ENCODE assay signal across 18 cellular contexts in genomic region chr19:35120898-35121297, GRCh38. TPM values are rescaled to one million over a fixed set of nuclear protein-coding genes. Genes with fewer than 3 reads are reported as not detected.
DNase-seq lines count a peak whose midpoint lies in the region; ATAC-seq and TF ChIP-seq lines count a peak whose summit lies in the region.
"Had no signal": no experiment of that assay in that cellular context is flagged by ENCODE, and none has a peak within 500 bp of the region (broad histone marks: within the 10 kb centered on the region; RNA-seq: fewer than 3 reads in every experiment).

No MANE protein-coding gene starts in this region.

- H3K9me3 ChIP-seq in HCT116 (ENCODE audit: control insufficient read depth in 1 of 2, insufficient read depth in 1 of 2, low read depth in 1 of 2, low read length in 2 of 2) (no peaks in the 10 kb centered on the region), mammary epithelial cell (replicated peaks; ENCODE audit: insufficient read depth, low read length) (no peaks in the 10 kb centered on the region), mesenchymal stem cell (ENCODE audit: control insufficient read depth, low read length) (no peaks in the 10 kb centered on the region)
- H3K9me3 ChIP-seq in naive thymus-derived CD4-positive, alpha-beta T cell (ENCODE audit: control insufficient read depth in 2 of 3, low read length in 3 of 3), result no peaks in the 10 kb centered on the region
- H3K9me3 ChIP-seq: BE2C, neutrophil, spleen, thoracic aorta had no signal

- peaks cover 0 to 6% (median 0%) of the 10 kb centered on the region in 5 donors for H3K27me3 Mint-ChIP-seq in naive thymus-derived CD4-positive, alpha-beta T cell
- H3K27me3 Mint-ChIP-seq: central memory CD8-positive, alpha-beta T cell had no signal

- no peak overlapping the region for H2AFZ ChIP-seq in HCT116 (ENCODE audit: low read depth, low read length, poor library complexity, severe bottlenecking)
- H2AFZ ChIP-seq in mammary epithelial cell (ENCODE audit: low read depth, low read length), result no peak overlapping the region
- no peak overlapping the region for H2AFZ ChIP-seq in mesenchymal stem cell (ENCODE audit: low read depth, low read length)

- H3K36me3 Mint-ChIP-seq in naive thymus-derived CD4-positive, alpha-beta T cell, result no peaks in the 10 kb centered on the region
- H3K36me3 Mint-ChIP-seq: activated naive CD4-positive, alpha-beta T cell treated with anti-CD3 and anti-CD28 coated beads, Interleukin-2, amount 10 ng/mL, durations not matched to agents 7 days and 5 days had no signal

- H3K27ac ChIP-seq in HCT116 (ENCODE audit: low read depth, low read length), result no peak overlapping the region
- peak overlapping the region; percentile 91 for H3K27ac ChIP-seq in mammary epithelial cell (ENCODE audit: insufficient read depth, low read depth, low read length)
- H3K27ac ChIP-seq in mesenchymal stem cell (ENCODE audit: low read length, poor library complexity, severe bottlenecking), result no peak overlapping the region
- peak overlapping the region; percentile 72 for H3K27ac ChIP-seq in temporal lobe (ENCODE audit: low read depth, low read length)
- H3K27ac ChIP-seq in naive thymus-derived CD4-positive, alpha-beta T cell (ENCODE audit: low read depth, low read length), result no peak overlapping the region
- H3K27ac ChIP-seq: neutrophil, thoracic aorta had no signal

- H3K36me3 ChIP-seq in HCT116 (ENCODE audit: control insufficient read depth in 1 of 2, insufficient read depth in 2 of 2, low read length in 2 of 2), result no peaks in the 10 kb centered on the region
- H3K36me3 ChIP-seq in mammary epithelial cell (ENCODE audit: insufficient read depth, low read length), result peaks cover 7% of the 10 kb centered on the region
- H3K36me3 ChIP-seq in mesenchymal stem cell (ENCODE audit: control insufficient read depth in 1 of 2, insufficient read depth in 2 of 2, low read depth in 1 of 2, low read length in 2 of 2), result no peaks in the 10 kb centered on the region
- H3K36me3 ChIP-seq in naive thymus-derived CD4-positive, alpha-beta T cell (ENCODE audit: control insufficient read depth in 2 of 3, insufficient read depth in 3 of 3, low read length in 3 of 3), result no peaks in the 10 kb centered on the region
- H3K36me3 ChIP-seq: BE2C, neutrophil, spleen, thoracic aorta had no signal

- H3K9me3 Mint-ChIP-seq in naive thymus-derived CD4-positive, alpha-beta T cell, result peaks cover 0 to 3% (median 0%) of the 10 kb centered on the region in 11 donors
- H3K9me3 Mint-ChIP-seq: activated naive CD4-positive, alpha-beta T cell treated with anti-CD3 and anti-CD28 coated beads, Interleukin-2, amount 10 ng/mL, durations not matched to agents 7 days and 5 days; central memory CD8-positive, alpha-beta T cell had no signal

- H4K8ac ChIP-seq in mesenchymal stem cell (ENCODE audit: low read length), result no peak overlapping the region

- no peak overlapping the region for H4K91ac ChIP-seq in mesenchymal stem cell (ENCODE audit: low read length)

- no peak overlapping the region for H3K27ac Mint-ChIP-seq in naive thymus-derived CD4-positive, alpha-beta T cell
- H3K27ac Mint-ChIP-seq: activated naive CD4-positive, alpha-beta T cell treated with anti-CD3 and anti-CD28 coated beads, Interleukin-2, amount 10 ng/mL, durations not matched to agents 7 days and 5 days had no signal

- H3K18ac ChIP-seq in mesenchymal stem cell (ENCODE audit: low read depth in 1 of 2, low read length in 2 of 2), result no peak overlapping the region

- H3K9ac ChIP-seq in HCT116 (ENCODE audit: low read length), result no peak overlapping the region
- H3K9ac ChIP-seq in mammary epithelial cell (ENCODE audit: insufficient read depth, low read length), result peak overlapping the region; percentile 66
- H3K9ac ChIP-seq in mesenchymal stem cell (ENCODE audit: low read length), result peak overlapping the region; percentile 85

- POLR2A ChIA-PET in HCT116 (lab: Charles Lee), result no interaction called here
- POLR2A ChIA-PET in naive thymus-derived CD4-positive, alpha-beta T cell (lab: Charles Lee), result no interaction called here

- H2BK12ac ChIP-seq in mesenchymal stem cell (ENCODE audit: low read length in 2 of 2), result no peak overlapping the region

- ATAC-seq in HCT116 (no peak), HG02588 (IDR thresholded peaks at IDR 0.05; ENCODE audit: unreplicated experiment) (no peak)
- ATAC-seq in naive thymus-derived CD4-positive, alpha-beta T cell, result no peak

- H3K4ac ChIP-seq in mesenchymal stem cell (ENCODE audit: low read depth in 1 of 2, low read length in 2 of 2), result no peak overlapping the region

- H4K20me1 ChIP-seq in HCT116 (ENCODE audit: insufficient read depth) (no peaks in the 10 kb centered on the region), mammary epithelial cell (ENCODE audit: insufficient read depth, low read length) (no peaks in the 10 kb centered on the region)

- no peaks in the 10 kb centered on the region for H3K79me1 ChIP-seq in mesenchymal stem cell (replicated peaks; ENCODE audit: low read length, poor library complexity, severe bottlenecking)

- RAD21 ChIA-PET in HCT116 (lab: Charles Lee; ENCODE audit: low non-redundant PET in 1 of 2, low total read pairs in 2 of 2, uncharacterized antibody in 2 of 2, unreplicated experiment in 2 of 2), result no interaction called here

- peaks cover 12 to 17% (median 14%) of the 10 kb centered on the region in 7 donors for H3K4me1 Mint-ChIP-seq in naive thymus-derived CD4-positive, alpha-beta T cell

- H3K4me2 ChIP-seq in HCT116 (ENCODE audit: low read length) (peak overlapping the region; percentile 6; the same call in 1 of the 2 replicates), mammary epithelial cell (ENCODE audit: insufficient read depth, low read depth, low read length) (peak overlapping the region; percentile 57), mesenchymal stem cell (ENCODE audit: low read length, poor library complexity, severe bottlenecking) (no peak overlapping the region)

- no peaks in the 10 kb centered on the region for H3K9me2 ChIP-seq in HCT116 (ENCODE audit: insufficient read depth)

- no TSS peak for BruUV-seq in HCT116 (replicated peaks; lab: Mats Ljungman, UMichigan)
- no TSS peak for BruUV-seq in mammary epithelial cell (replicated peaks; lab: Mats Ljungman, UMichigan)

- no peak for TF ChIP-seq RAD21 in HCT116 (IDR thresholded peaks at IDR 0.05; ENCODE audit: low read depth)

- TF ChIP-seq CTCF in HCT116 (IDR thresholded peaks at IDR 0.05 in 2 of 3, conservative IDR thresholded peaks at IDR 0.05 in 1 of 3; ENCODE audit: borderline replicate concordance in 1 of 3, insufficient read depth in 1 of 3, low read depth in 2 of 3, low read length in 2 of 3) (no peak), mammary epithelial cell (conservative IDR thresholded peaks at IDR 0.05 in 1 of 2, IDR thresholded peaks at IDR 0.05 in 1 of 2; ENCODE audit: extremely low read depth in 1 of 2, insufficient read depth in 1 of 2, low read depth in 1 of 2, low read length in 2 of 2) (no peak)

- TF ChIP-seq POLR2A in HCT116 (IDR thresholded peaks at IDR 0.05; ENCODE audit: borderline replicate concordance, extremely low read depth, insufficient read depth, insufficient read length), result no peak

- H3K4me1 ChIP-seq in HCT116 (ENCODE audit: control insufficient read depth in 1 of 2, insufficient read depth in 2 of 2, low read length in 2 of 2) (peaks cover 25 to 55% of the 10 kb centered on the region in 2 experiments), mammary epithelial cell (ENCODE audit: insufficient read depth, low read length) (peaks cover 83% of the 10 kb centered on the region), mesenchymal stem cell (ENCODE audit: control insufficient read depth, insufficient read depth, low read depth, low read length) (peaks cover 3% of the 10 kb centered on the region)
- H3K4me1 ChIP-seq in naive thymus-derived CD4-positive, alpha-beta T cell (ENCODE audit: control insufficient read depth in 2 of 2, insufficient read depth in 2 of 2, low read length in 2 of 2), result peaks cover 3 to 11% of the 10 kb centered on the region in 2 donors

- intact Hi-C loops in HCT116 (cut with micrococcal nuclease), result no loop called here
- intact Hi-C loops in mammary epithelial cell (cut with micrococcal nuclease), result no loop called here
- intact Hi-C loops in naive thymus-derived CD4-positive, alpha-beta T cell (cut with micrococcal nuclease), result no loop called here

- H2BK120ac ChIP-seq in mesenchymal stem cell (ENCODE audit: low read depth, low read length), result no peak overlapping the region

- in situ Hi-C loops in mammary epithelial cell (cut with MboI; ENCODE audit: low sequenced_read_pairs in 2 of 2), result no loop called here

- dilution Hi-C loops in mammary epithelial cell (cut with HindIII; ENCODE audit: low sequenced_read_pairs), result no loop called here

- H2BK5ac ChIP-seq in mesenchymal stem cell (ENCODE audit: low read depth, low read length, poor library complexity, severe bottlenecking), result no peak overlapping the region

- H3K79me2 ChIP-seq in HCT116 (ENCODE audit: insufficient read depth, low read length) (no peaks in the 10 kb centered on the region), mammary epithelial cell (ENCODE audit: insufficient read depth, low read length) (peaks cover 53% of the 10 kb centered on the region)

- WGBS in mammary epithelial cell (ENCODE audit: low coverage, missing lambda C conversion rate), result 22% methylated on average over 5 of the region's 7 CpGs
- 76% methylated on average over 7 of the region's 7 CpGs for WGBS in mesenchymal stem cell

- DNase-seq in HCT116 (ENCODE audit: low read depth, low spot score), result no peak
- peak; percentile 69 for DNase-seq in mammary epithelial cell
- no peak for DNase-seq in mesenchymal stem cell
- no peak for DNase-seq in glomerular visceral epithelial cell (ENCODE audit: extremely low spot score)
- DNase-seq in iPS-NIHi11 (ENCODE audit: low spot score), result no peak
- no peak for DNase-seq in naive thymus-derived CD4-positive, alpha-beta T cell
- DNase-seq: activated naive CD4-positive, alpha-beta T cell treated with anti-CD3 and anti-CD28 coated beads, Interleukin-2, amount 10 ng/mL, durations not matched to agents 7 days and 5 days; BE2C; DND-41; spleen had no signal

- no peak overlapping the region for H3K23ac ChIP-seq in mesenchymal stem cell (ENCODE audit: low read length in 2 of 2)

- CTCF ChIA-PET in HCT116 (lab: Charles Lee) (no interaction called here), mammary epithelial cell (lab: Charles Lee; ENCODE audit: low non-redundant PET) (no interaction called here)
- CTCF ChIA-PET in naive thymus-derived CD4-positive, alpha-beta T cell (lab: Charles Lee), result no interaction called here

- no peak overlapping the region for H3K14ac ChIP-seq in mesenchymal stem cell (ENCODE audit: low read length in 2 of 2)

- H3K4me3 Mint-ChIP-seq in naive thymus-derived CD4-positive, alpha-beta T cell, result no peak overlapping the region
- H3K4me3 Mint-ChIP-seq: activated naive CD4-positive, alpha-beta T cell treated with anti-CD3 and anti-CD28 coated beads, Interleukin-2, amount 10 ng/mL, durations not matched to agents 7 days and 5 days; central memory CD8-positive, alpha-beta T cell had no signal

- no peak overlapping the region for H2AK5ac ChIP-seq in mesenchymal stem cell (ENCODE audit: low read length, severe bottlenecking)

- H2BK15ac ChIP-seq in mesenchymal stem cell (ENCODE audit: low read depth, poor library complexity, severe bottlenecking), result no peak overlapping the region

- H3K27me3 ChIP-seq in HCT116 (ENCODE audit: insufficient read depth, low read length), result no peaks in the 10 kb centered on the region
- no peaks in the 10 kb centered on the region for H3K27me3 ChIP-seq in mammary epithelial cell (ENCODE audit: insufficient read depth, low read length)
- H3K27me3 ChIP-seq in mesenchymal stem cell (ENCODE audit: control insufficient read depth in 1 of 2, insufficient read depth in 1 of 2, low read length in 2 of 2), result peaks cover 7 to 8% of the 10 kb centered on the region in 2 experiments
- no peaks in the 10 kb centered on the region for H3K27me3 ChIP-seq in naive thymus-derived CD4-positive, alpha-beta T cell (ENCODE audit: control insufficient read depth in 2 of 2, insufficient read depth in 2 of 2, low read length in 2 of 2)
- H3K27me3 ChIP-seq: BE2C, spleen had no signal

- no peak overlapping the region for H3K4me3 ChIP-seq in HCT116 (replicated peaks in 1 of 2; ENCODE audit: low read depth in 1 of 2, low read length in 2 of 2)
- H3K4me3 ChIP-seq in mammary epithelial cell (replicated peaks in 1 of 3; ENCODE audit: insufficient read depth in 1 of 3, low read depth in 2 of 3, low read length in 3 of 3), result peak overlapping the region in 2 of 3 experiments; percentile 24 to 30
- no peak overlapping the region for H3K4me3 ChIP-seq in mesenchymal stem cell (ENCODE audit: insufficient read depth in 1 of 2, low read depth in 1 of 2, low read length in 2 of 2)
- H3K4me3 ChIP-seq in naive thymus-derived CD4-positive, alpha-beta T cell (ENCODE audit: low read length), result no peak overlapping the region
- H3K4me3 ChIP-seq: spleen, thoracic aorta had no signal

RNA-seq across cellular contexts. Expression of gene FXYD3, which starts 5.3 kb away (rescaled TPM):
- 17.4 TPM for total RNA-seq in HCT116 (2021; ENCODE audit: unreplicated experiment)
- polyA plus RNA-seq in HCT116 (2012), result 28.6 and 32.2 TPM in 2 replicates
- 100 to 1,000 TPM; 344 to 808 TPM for total RNA-seq in mammary epithelial cell
- polyA plus RNA-seq in mammary epithelial cell, result 901 TPM
- polyA minus RNA-seq in mammary epithelial cell, result 137 TPM
- not detected for polyA plus RNA-seq in mesenchymal stem cell (2013, experiment 1 of 2)
- polyA plus RNA-seq in mesenchymal stem cell (2013, experiment 2 of 2), result not detected
- total RNA-seq in temporal lobe, result not detected
- not detected for total RNA-seq in naive thymus-derived CD4-positive, alpha-beta T cell
- not detected for polyA plus RNA-seq in naive thymus-derived CD4-positive, alpha-beta T cell
- total RNA-seq: endothelial cell of umbilical vein, HT1080, lung microvascular endothelial cell, spleen had no signal
- polyA plus RNA-seq: endothelial cell of umbilical vein had no signal

RNA-seq across cellular contexts. Expression of gene LGI4, which starts 14.0 kb away (rescaled TPM):
- total RNA-seq in HCT116 (2021; ENCODE audit: unreplicated experiment) (0.32 TPM), mammary epithelial cell (under 1 TPM; 0.17 to 0.42 TPM), temporal lobe (5.2 TPM)
- polyA plus RNA-seq in HCT116 (2012), result 0.94 and 1.4 TPM in 2 replicates
- 0.16 TPM for polyA plus RNA-seq in mammary epithelial cell
- polyA minus RNA-seq in mammary epithelial cell, result 0.21 TPM
- polyA plus RNA-seq in mesenchymal stem cell (2013, experiment 1 of 2), result 0.15 TPM
- polyA plus RNA-seq in mesenchymal stem cell (2013, experiment 2 of 2), result 0.11 TPM
- 1 to 10 TPM in 1 of 5 experiments, under 1 TPM in 4; 0.19 to 1.6 (median 0.51) TPM for total RNA-seq in naive thymus-derived CD4-positive, alpha-beta T cell
- not detected for polyA plus RNA-seq in naive thymus-derived CD4-positive, alpha-beta T cell
- total RNA-seq: endothelial cell of umbilical vein, HT1080, lung microvascular endothelial cell had no signal
- polyA plus RNA-seq: endothelial cell of umbilical vein had no signal

RNA-seq across cellular contexts. Expression of gene FXYD1, which starts 17.7 kb away (rescaled TPM):
- total RNA-seq in HCT116 (2021; ENCODE audit: unreplicated experiment) (7.8 TPM), mammary epithelial cell (1 to 10 TPM in 1 of 2 donors, not detected in 1; 1.9 TPM), temporal lobe (0.74 TPM)
- 8.7 and 12.0 TPM in 2 replicates for polyA plus RNA-seq in HCT116 (2012)
- polyA plus RNA-seq in mammary epithelial cell, result 0.17 TPM
- polyA minus RNA-seq in mammary epithelial cell, result not detected
- 0.33 TPM for polyA plus RNA-seq in mesenchymal stem cell (2013, experiment 1 of 2)
- 0.33 TPM for polyA plus RNA-seq in mesenchymal stem cell (2013, experiment 2 of 2)
- total RNA-seq in naive thymus-derived CD4-positive, alpha-beta T cell, result 1 to 10 TPM in 1 of 5 experiments, under 1 TPM in 2, not detected in 2; 0.46 to 1.2 (median 0.78) TPM
- polyA plus RNA-seq in naive thymus-derived CD4-positive, alpha-beta T cell, result under 1 TPM in 1 of 2 donors, not detected in 1; 0.91 TPM
- total RNA-seq: endothelial cell of umbilical vein, HT1080, lung microvascular endothelial cell had no signal
- polyA plus RNA-seq: endothelial cell of umbilical vein had no signal

RNA-seq across cellular contexts. Expression of gene FXYD7, which starts 22.2 kb away (rescaled TPM):
- 0.71 TPM for total RNA-seq in HCT116 (2021; ENCODE audit: unreplicated experiment)
- 0.46 and 0.52 TPM in 2 replicates for polyA plus RNA-seq in HCT116 (2012)
- 1 to 10 TPM in 1 of 2 donors, not detected in 1; 1.1 TPM for total RNA-seq in mammary epithelial cell
- polyA plus RNA-seq in mammary epithelial cell, result 0.67 TPM
- not detected for polyA minus RNA-seq in mammary epithelial cell
- polyA plus RNA-seq in mesenchymal stem cell (2013, experiment 1 of 2), result 0.07 TPM
- not detected for polyA plus RNA-seq in mesenchymal stem cell (2013, experiment 2 of 2)
- 10.1 TPM for total RNA-seq in temporal lobe
- 10 to 100 TPM in 1 of 5 experiments, 1 to 10 TPM in 4; 1.8 to 13.2 (median 3.5) TPM for total RNA-seq in naive thymus-derived CD4-positive, alpha-beta T cell
- polyA plus RNA-seq in naive thymus-derived CD4-positive, alpha-beta T cell, result 1 to 10 TPM; 2.1 to 2.6 TPM
- total RNA-seq: endothelial cell of umbilical vein, lung microvascular endothelial cell, thoracic aorta had no signal
- polyA plus RNA-seq: endothelial cell of umbilical vein had no signal

RNA-seq across cellular contexts. Expression of gene FXYD5, which starts 33.6 kb away (rescaled TPM):
- total RNA-seq in HCT116 (2021; ENCODE audit: unreplicated experiment), result 123 TPM
- polyA plus RNA-seq in HCT116 (2012), result 416 TPM in 2 replicates
- total RNA-seq in mammary epithelial cell, result 100 to 1,000 TPM in 1 of 2 donors, 10 to 100 TPM in 1; 23.5 to 349 TPM
- polyA plus RNA-seq in mammary epithelial cell, result 390 TPM
- 448 TPM for polyA minus RNA-seq in mammary epithelial cell
- polyA plus RNA-seq in mesenchymal stem cell (2013, experiment 1 of 2), result 248 TPM
- polyA plus RNA-seq in mesenchymal stem cell (2013, experiment 2 of 2), result 237 TPM
- 0.74 TPM for total RNA-seq in temporal lobe
- 100 to 1,000 TPM; 362 to 458 (median 387) TPM for total RNA-seq in naive thymus-derived CD4-positive, alpha-beta T cell
- 100 to 1,000 TPM; 464 to 575 TPM for polyA plus RNA-seq in naive thymus-derived CD4-positive, alpha-beta T cell

Comparison
In these comparisons a context has a peak if more than half of its experiments do, and no peak if none do; other contexts are left out.
1. H3K27ac ChIP-seq: peak in mammary epithelial cell (single experiment) and temporal lobe (single experiment); none in HCT116 (single experiment), mesenchymal stem cell (single experiment) and naive thymus-derived CD4-positive, alpha-beta T cell (single experiment).
2. H3K4me3 ChIP-seq: peak in mammary epithelial cell (2 of 3); none in HCT116 (0 of 2), mesenchymal stem cell (0 of 2) and naive thymus-derived CD4-positive, alpha-beta T cell (single experiment).
3. RNA of gene FXYD3, which starts 5.3 kb away (total RNA-seq): 344 to 808 TPM in mammary epithelial cell; 17.4 TPM in HCT116 (single experiment), not detected in temporal lobe (single experiment) and not detected in naive thymus-derived CD4-positive, alpha-beta T cell; every median in the first group is over 10 times any median in the second.